8 cellular contexts compared by ENCODE assay signal in the genomic region with DNA sequence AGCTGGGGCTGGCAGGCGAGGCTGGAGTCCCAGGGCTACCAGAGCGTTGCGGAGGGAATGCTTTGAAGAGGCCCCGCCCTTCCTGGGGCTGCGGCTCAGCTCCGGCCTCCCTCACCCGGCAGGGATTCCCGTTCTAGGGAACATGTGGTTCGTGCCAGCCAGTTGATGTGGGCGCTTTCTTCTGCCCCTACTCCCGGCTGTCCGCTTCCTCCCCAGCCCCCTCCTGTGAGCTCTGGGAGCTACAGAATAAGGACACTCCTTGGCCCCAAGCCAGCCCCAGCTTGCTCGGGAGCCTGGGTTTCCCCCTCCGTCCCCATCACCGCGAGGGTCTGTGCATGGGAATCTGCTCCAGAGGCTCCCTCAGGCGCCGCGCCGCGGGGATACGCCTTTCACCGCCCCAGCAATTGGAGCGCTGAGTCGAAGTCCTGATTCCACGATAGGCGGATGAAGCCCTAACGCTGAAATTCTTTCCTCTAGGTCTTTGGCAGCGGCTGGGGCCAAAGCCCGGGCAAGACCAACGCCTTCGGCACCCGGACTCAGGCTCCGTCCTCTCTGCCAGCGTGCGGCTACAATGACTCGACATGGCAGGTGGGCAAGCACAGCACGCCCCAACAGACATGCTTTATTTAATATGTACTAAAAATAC.
A peak's percentile ranks its signal among the peaks of the same experiment; 100 is the strongest.
DNase-seq lines count a peak whose midpoint lies in the region; ATAC-seq and TF ChIP-seq lines count a peak whose summit lies in the region.

No MANE protein-coding gene starts in this region.

- no peaks in the 10 kb centered on the region for H3K36me3 Mint-ChIP-seq in T-helper 17 cell (ENCODE audit: low read depth)

- POLR2A ChIA-PET in RWPE1 (lab: Yijun Ruan, JAX; ENCODE audit: low non-redundant PET) = no interaction called here

- ATAC-seq in GM19351 (IDR thresholded peaks at IDR 0.05; ENCODE audit: unreplicated experiment) (no peak), T-helper 17 cell (no peak)

- H3K27ac ChIP-seq in RWPE1 = peak overlapping the region; percentile 72
- H3K27ac ChIP-seq in muscle layer of duodenum (ENCODE audit: low read length) = no peak overlapping the region

- no peaks in the 10 kb centered on the region for H3K9me3 ChIP-seq in muscle layer of duodenum (ENCODE audit: control insufficient read depth in 1 of 2, low read length in 2 of 2)
- no peaks in the 10 kb centered on the region for H3K9me3 ChIP-seq in T-helper 17 cell (ENCODE audit: control insufficient read depth, low read length, poor library complexity, severe bottlenecking)

- H3K36me3 ChIP-seq in muscle layer of duodenum (ENCODE audit: control insufficient read depth in 1 of 2, insufficient read depth in 2 of 2, low read length in 2 of 2) = no peaks in the 10 kb centered on the region

- TF ChIP-seq CTCF in RWPE1 (conservative IDR thresholded peaks at IDR 0.05; ENCODE audit: low read depth) (no peak), fibroblast of the aortic adventitia (IDR thresholded peaks at IDR 0.05; ENCODE audit: insufficient read depth, low read length) (no peak)

- H3K27me3 ChIP-seq in muscle layer of duodenum (ENCODE audit: low read depth, low read length) = no peaks in the 10 kb centered on the region

- CTCF ChIA-PET in RWPE1 (lab: Yijun Ruan, JAX) = interaction anchor here (0.6 to 0.7 kb wide), 2 partner anchors 46 to 458 kb away, joined by 3 read pairs; no protein-coding TSS in a partner anchor

- peaks cover 72% of the 10 kb centered on the region for H3K27me3 Mint-ChIP-seq in T-helper 17 cell

- H3K4me1 ChIP-seq in muscle layer of duodenum (ENCODE audit: control insufficient read depth in 1 of 2, insufficient read depth in 2 of 2, low read length in 2 of 2) = peaks cover 0 to 9% of the 10 kb centered on the region in 2 donors

- DNase-seq in Daoy (ENCODE audit: low read depth) (peak; percentile 81), RWPE1 (ENCODE audit: low spot score) (no peak), fibroblast of the aortic adventitia (ENCODE audit: low read depth) (peak; percentile 45), activated T-cell treated with anti-CD3 and anti-CD28 coated beads for 4 hours (no peak), HuH-7.5 (ENCODE audit: low spot score) (no peak), T-helper 17 cell (no peak)

- H3K27ac Mint-ChIP-seq in T-helper 17 cell = no peak overlapping the region

- H3K4me1 Mint-ChIP-seq in T-helper 17 cell = peaks cover 2% of the 10 kb centered on the region

- H3K4me3 Mint-ChIP-seq in T-helper 17 cell = no peak overlapping the region

- H3K4me3 ChIP-seq in fibroblast of the aortic adventitia (ENCODE audit: low read depth, low read length) (peak overlapping the region; percentile 53), muscle layer of duodenum (ENCODE audit: low read depth in 1 of 2, low read length in 2 of 2) (peak overlapping the region; percentile 59 to 66)

Comparison
In these comparisons a context has a peak if more than half of its experiments do, and no peak if none do; other contexts are left out.
1. DNase-seq: peak in Daoy (single experiment) and fibroblast of the aortic adventitia (single experiment); none in RWPE1 (single experiment), activated T-cell treated with anti-CD3 and anti-CD28 coated beads for 4 hours (single experiment), HuH-7.5 (single experiment) and T-helper 17 cell (0 of 3).